Comparison of ENCODE assay signal across 8 cellular contexts in the genomic region with DNA sequence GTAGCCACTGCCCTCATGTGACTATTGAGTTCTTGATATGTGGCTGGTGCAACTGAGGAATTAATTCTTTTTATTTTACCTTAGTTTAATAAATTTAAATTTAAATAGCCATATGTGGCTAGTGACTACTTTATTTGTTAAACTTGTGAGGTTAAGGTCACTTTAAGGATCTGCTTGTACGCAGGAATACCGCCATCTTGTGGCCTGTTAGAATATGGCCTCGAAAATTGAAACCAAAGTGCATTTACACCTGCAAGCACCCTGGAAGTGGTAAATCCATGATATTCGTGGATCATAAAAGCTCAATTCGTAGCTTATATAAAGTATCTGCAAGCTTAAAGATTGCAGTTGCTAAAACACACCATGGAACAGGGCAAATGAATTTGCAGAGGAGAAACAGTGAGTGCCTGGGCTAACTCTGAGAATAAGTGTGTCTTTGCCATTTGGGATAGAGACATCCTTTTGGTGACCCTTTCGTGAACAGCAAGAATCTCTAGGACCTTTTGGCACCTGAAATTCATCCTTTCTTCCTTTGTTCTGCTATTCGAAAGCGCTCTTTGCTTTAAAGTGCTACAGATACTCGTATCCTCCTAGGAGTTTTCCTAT. TPM values are rescaled to one million over a fixed set of nuclear protein-coding genes. Genes with fewer than 3 reads are reported as not detected.
A peak's percentile ranks its signal among the peaks of the same experiment; 100 is the strongest.
DNase-seq lines count a peak whose midpoint lies in the region; FAIRE-seq and TF ChIP-seq lines count a peak whose summit lies in the region.

No MANE protein-coding gene starts in this region.

- no peaks in the 10 kb centered on the region for H3K27me3 Mint-ChIP-seq in HFFc6 (ENCODE audit: insufficient read depth)

- 23 to 26% (median 24%) methylated on average over 9 of the region's 9 CpGs for WGBS in adrenal gland, 4 donors

- CTCF ChIA-PET in AG04449 (lab: Yijun Ruan, JAX) = no interaction called here

- TF ChIP-seq CTCF in AG04449 (IDR thresholded peaks at IDR 0.05; ENCODE audit: insufficient read depth, low read length, missing control alignments) (peak; percentile 8), HFFc6 (IDR thresholded peaks at IDR 0.05) (peak; percentile 88), adrenal gland (IDR thresholded peaks at IDR 0.05) (peak; percentile 62 to 81 (median 66))

- no peaks in the 10 kb centered on the region for H3K9me3 ChIP-seq in adrenal gland (replicated peaks in 1 of 3)

- peak; percentile 86 for FAIRE-seq in islet of Langerhans (lab: Jason Lieb, UNC)

- POLR2A ChIA-PET in AG04449 (lab: Yijun Ruan, JAX) = no interaction called here

- H3K4me3 ChIP-seq in AG04449 (ENCODE audit: low read depth, low read length) = no peak overlapping the region
- H3K4me3 ChIP-seq in adrenal gland = no peak overlapping the region

- no peaks in the 10 kb centered on the region; the same call in 1 of the 2 replicates for H3K9me3 Mint-ChIP-seq in HFFc6

- H3K36me3 ChIP-seq in adrenal gland (replicated peaks in 1 of 2) = no peaks in the 10 kb centered on the region

- H3K27me3 ChIP-seq in adrenal gland = no peaks in the 10 kb centered on the region

- H3K36me3 Mint-ChIP-seq in HFFc6 (ENCODE audit: low read depth) = no peaks in the 10 kb centered on the region

- no peak overlapping the region for H3K27ac Mint-ChIP-seq in HFFc6

- no peak for TF ChIP-seq POLR2A in adrenal gland (IDR thresholded peaks at IDR 0.05)

- H3K4me3 Mint-ChIP-seq in HFFc6 = no peak overlapping the region

- H3K27ac ChIP-seq in adrenal gland = no peak overlapping the region

- intact Hi-C loops in adrenal gland (cut with DNase I) = loop anchor here in 1 of 2 donors (5.0 kb wide), 1 partner anchor 182 kb away; no protein-coding TSS in a partner anchor

- no peaks in the 10 kb centered on the region for H3K4me1 Mint-ChIP-seq in HFFc6 (ENCODE audit: low read depth)

- DNase-seq in AG04449 (ENCODE audit: low read depth, low spot score) = no peak
- DNase-seq in EL = peak; percentile 0
- DNase-seq in HFFc6 = peak; percentile 24
- peak; percentile 5 for DNase-seq in NCI-H2029 treated with DMSO at 0.1 percent for 48 hours (lab: John Stamatoyannopoulos, UW)
- peak; percentile 32 to 72 (median 41) for DNase-seq in adrenal gland
- no peak for DNase-seq in NCI-H2107 (lab: John Stamatoyannopoulos, UW)
- no peak for DNase-seq in GDM1 (lab: John Stamatoyannopoulos, UW)

- no peaks in the 10 kb centered on the region for H3K4me1 ChIP-seq in adrenal gland (replicated peaks in 1 of 2)

RNA-seq across cellular contexts. Expression of a gene that starts 59.9 kb away (rescaled TPM):
- total RNA-seq in HFFc6 (2021; fragmentation: NEBNext Ultra II Directional; extraction: Animal tissue kit (Norgen Biotek cat#: 25700)) = not detected
- 1 to 10 TPM in 3 of 8 donors, under 1 TPM in 3, not detected in 2; 0.53 to 3.8 (median 1.3) TPM for total RNA-seq in adrenal gland
- 10 to 100 TPM in 1 of 3 donors, 1 to 10 TPM in 1, under 1 TPM in 1; 0.88 to 86.7 (median 2.2) TPM for polyA plus RNA-seq in adrenal gland

Comparison
In these comparisons a context has a peak if more than half of its experiments do, and no peak if none do; other contexts are left out.
1. DNase-seq: peak in EL (single experiment), HFFc6 (single experiment), NCI-H2029 treated with DMSO at 0.1 percent for 48 hours (single experiment) and adrenal gland (7 of 7); none in AG04449 (single experiment), NCI-H2107 (single experiment) and GDM1 (single experiment).
2. CTCF ChIP-seq: peak in every context shown above with its lines; median percentile 88 in HFFc6; 66 in adrenal gland; 8 in AG04449.